ENCODE assay signal across 1 cellular context in genomic region chr9:21590058-21590996, GRCh38.
TF ChIP-seq lines count a peak whose summit lies in the region.

No MANE protein-coding gene starts in this region.

TF ChIP-seq in IMR-90, 13 proteins besides CTCF, POLR2A, EP300 and RAD21:
- TF ChIP-seq USF2 (IDR thresholded peaks at IDR 0.05; ENCODE audit: low read depth, low read length) = no peak
- no peak for TF ChIP-seq CHD1 (IDR thresholded peaks at IDR 0.05; ENCODE audit: low read depth, low read length)
- no peak for TF ChIP-seq FOS (IDR thresholded peaks at IDR 0.05; ENCODE audit: low read depth, low read length)
- no peak for TF ChIP-seq MXI1 (IDR thresholded peaks at IDR 0.05; ENCODE audit: borderline replicate concordance, low read depth, low read length)
- TF ChIP-seq RFX5 (IDR thresholded peaks at IDR 0.05; ENCODE audit: low read depth, low read length) = no peak
- no peak for TF ChIP-seq ELK1 (IDR thresholded peaks at IDR 0.05; ENCODE audit: borderline replicate concordance, low read depth, low read length)
- no peak for TF ChIP-seq RCOR1 (IDR thresholded peaks at IDR 0.05; ENCODE audit: insufficient replicate concordance, low read length)
- TF ChIP-seq SMC3 (IDR thresholded peaks at IDR 0.05; ENCODE audit: low read depth, low read length) = no peak
- TF ChIP-seq NFE2L2 (IDR thresholded peaks at IDR 0.05; ENCODE audit: low read depth, low read length) = no peak
- no peak for TF ChIP-seq BHLHE40 (IDR thresholded peaks at IDR 0.05; ENCODE audit: low read depth, low read length)
- TF ChIP-seq CEBPB (IDR thresholded peaks at IDR 0.05; ENCODE audit: low read depth, low read length) = no peak
TF ChIP-seq in IMR-90: peak in this region for 0.
